15 cellular contexts compared by ENCODE assay signal in the genomic region with DNA sequence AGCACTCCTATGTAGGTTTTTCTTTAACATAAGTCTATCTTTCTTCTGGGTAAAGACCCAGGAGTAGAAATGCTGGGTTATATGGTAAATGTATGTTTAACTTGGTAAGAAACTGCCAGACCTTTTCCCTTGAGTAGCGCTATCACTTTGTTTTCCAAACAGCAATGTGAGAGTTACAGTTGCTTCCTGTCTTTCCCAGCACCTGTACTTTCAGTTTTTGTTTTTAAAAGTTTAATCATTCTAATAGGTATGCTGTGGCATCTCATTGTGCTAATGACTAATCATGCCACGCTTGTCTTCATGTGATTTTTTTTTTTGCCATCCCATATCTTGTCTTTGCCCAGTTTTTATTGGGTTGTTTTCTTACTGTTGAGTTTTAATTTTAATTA. TPM values are rescaled to one million over a fixed set of nuclear protein-coding genes. Genes with fewer than 3 reads are reported as not detected.
DNase-seq lines count a peak whose midpoint lies in the region; ATAC-seq and TF ChIP-seq lines count a peak whose summit lies in the region.
"Had no signal": no experiment of that assay in that cellular context is flagged by ENCODE, and none has a peak within 500 bp of the region (broad histone marks: within the 10 kb centered on the region; RNA-seq: fewer than 3 reads in every experiment).

No MANE protein-coding gene starts in this region.

- intact Hi-C loops in spleen (cut with DNase I; ENCODE audit: low total_unique reads): no loop called here

- H3K36me3 Mint-ChIP-seq in activated CD4-positive, alpha-beta T cell treated with anti-CD3 and anti-CD28 coated beads, Interleukin-2, amount 10 ng/mL, durations not matched to agents 7 days and 5 days (ENCODE audit: low read depth): peaks cover 58% of the 10 kb centered on the region
- H3K36me3 Mint-ChIP-seq in T-cell: peaks cover 37% of the 10 kb centered on the region
- H3K36me3 Mint-ChIP-seq in central memory CD8-positive, alpha-beta T cell (ENCODE audit: insufficient read depth): peaks cover 69% of the 10 kb centered on the region

- H3K4me1 Mint-ChIP-seq in activated CD4-positive, alpha-beta T cell treated with anti-CD3 and anti-CD28 coated beads, Interleukin-2, amount 10 ng/mL, durations not matched to agents 7 days and 5 days: peaks cover 36% of the 10 kb centered on the region
- peaks cover 0 to 28% (median 13%) of the 10 kb centered on the region in 3 donors for H3K4me1 Mint-ChIP-seq in T-cell
- peaks cover 25% of the 10 kb centered on the region for H3K4me1 Mint-ChIP-seq in central memory CD8-positive, alpha-beta T cell

- CTCF ChIA-PET in activated CD4-positive, alpha-beta T cell treated with anti-CD3 and anti-CD28 coated beads, Interleukin-2, amount 10 ng/mL, durations not matched to agents 7 days and 5 days (lab: Charles Lee): interaction anchor here (0.8 to 1.9 kb wide), 4 partner anchors 12 to 123 kb away, joined by 3 to 6 read pairs (median 4); no protein-coding TSS in a partner anchor
- CTCF ChIA-PET in T-cell (lab: Charles Lee): interaction anchor here in 1 of 2 donors (0.5 kb wide), 1 partner anchor 8 kb away, joined by 5 read pairs; no protein-coding TSS in a partner anchor

- 69 to 84% (median 73%) methylated on average over 2 of the region's 2 CpGs for WGBS in spleen, 5 donors

- DNase-seq in activated CD4-positive, alpha-beta T cell treated with anti-CD3 and anti-CD28 coated beads, Interleukin-2, amount 10 ng/mL, durations not matched to agents 7 days and 5 days: no peak
- DNase-seq in activated CD4-positive, alpha-beta T cell treated with anti-CD3 and anti-CD28 coated beads, Interleukin-2, amount 50 U/mL, for 4 hours: no peak
- no peak for DNase-seq in T-cell
- no peak for DNase-seq in central memory CD8-positive, alpha-beta T cell (ENCODE audit: low spot score in 2 of 2)
- DNase-seq in spleen: no peak
- no peak for DNase-seq in activated effector memory CD4-positive, alpha-beta T cell treated with anti-CD3 and anti-CD28 coated beads, Interleukin-2, amount 50 U/mL, for 16 hours
- DNase-seq in NCI-H2171 treated with DMSO at 0.1 percent for 48 hours (lab: John Stamatoyannopoulos, UW): no peak
- DNase-seq: Caco-2, Kasumi-1, NCI-H510A, testis had no signal

- no peaks in the 10 kb centered on the region for H3K9me3 Mint-ChIP-seq in activated CD4-positive, alpha-beta T cell treated with anti-CD3 and anti-CD28 coated beads, Interleukin-2, amount 10 ng/mL, durations not matched to agents 7 days and 5 days
- H3K9me3 Mint-ChIP-seq in T-cell: no peaks in the 10 kb centered on the region
- H3K9me3 Mint-ChIP-seq in central memory CD8-positive, alpha-beta T cell: no peaks in the 10 kb centered on the region

- no peaks in the 10 kb centered on the region for H3K9me3 ChIP-seq in spleen
- H3K9me3 ChIP-seq: Caco-2, prostate gland, testis had no signal

- H3K4me3 Mint-ChIP-seq in activated CD4-positive, alpha-beta T cell treated with anti-CD3 and anti-CD28 coated beads, Interleukin-2, amount 10 ng/mL, durations not matched to agents 7 days and 5 days: no peak overlapping the region
- H3K4me3 Mint-ChIP-seq in T-cell: peak overlapping the region; percentile 40 to 55 (median 45)
- peak overlapping the region; percentile 49 for H3K4me3 Mint-ChIP-seq in central memory CD8-positive, alpha-beta T cell

- TF ChIP-seq CTCF in spleen (IDR thresholded peaks at IDR 0.05 in 8 of 11, conservative IDR thresholded peaks at IDR 0.05 in 3 of 11): no peak

- POLR2A ChIA-PET in activated CD4-positive, alpha-beta T cell treated with anti-CD3 and anti-CD28 coated beads, Interleukin-2, amount 10 ng/mL, durations not matched to agents 7 days and 5 days (lab: Charles Lee): interaction anchor here (0.7 kb wide), 1 partner anchor 339 kb away, joined by 3 read pairs; no protein-coding TSS in a partner anchor
- POLR2A ChIA-PET in T-cell (lab: Charles Lee): no interaction called here

- H3K36me3 ChIP-seq in spleen: peaks cover 4 to 100% (median 83%) of the 10 kb centered on the region in 6 donors
- H3K36me3 ChIP-seq: prostate gland had no signal

- peak in 3 of 4 experiments; percentile 54 to 64 (median 59) for ATAC-seq in T-cell (replicated peaks in 1 of 4)
- peak; percentile 46 for ATAC-seq in central memory CD8-positive, alpha-beta T cell (replicated peaks; ENCODE audit: extremely low read depth, poor library complexity, severe bottlenecking)
- no peak for ATAC-seq in HG02981 (IDR thresholded peaks at IDR 0.05; ENCODE audit: unreplicated experiment)

- peak overlapping the region in 7 of 8 donors; percentile 9 to 72 (median 53) for H3K27ac ChIP-seq in spleen
- H3K27ac ChIP-seq: hepatocyte, HL-60, prostate gland, testis had no signal

- no peaks in the 10 kb centered on the region for H3K27me3 ChIP-seq in spleen (replicated peaks in 1 of 7)
- H3K27me3 ChIP-seq: hepatocyte, testis had no signal

- no peaks in the 10 kb centered on the region for H3K27me3 Mint-ChIP-seq in activated CD4-positive, alpha-beta T cell treated with anti-CD3 and anti-CD28 coated beads, Interleukin-2, amount 10 ng/mL, durations not matched to agents 7 days and 5 days
- no peaks in the 10 kb centered on the region for H3K27me3 Mint-ChIP-seq in T-cell
- H3K27me3 Mint-ChIP-seq in central memory CD8-positive, alpha-beta T cell: no peaks in the 10 kb centered on the region

- peak overlapping the region; percentile 58 for H3K27ac Mint-ChIP-seq in activated CD4-positive, alpha-beta T cell treated with anti-CD3 and anti-CD28 coated beads, Interleukin-2, amount 10 ng/mL, durations not matched to agents 7 days and 5 days
- H3K27ac Mint-ChIP-seq in T-cell: peak overlapping the region; percentile 74 to 86
- H3K27ac Mint-ChIP-seq in central memory CD8-positive, alpha-beta T cell (ENCODE audit: low read depth): peak overlapping the region; percentile 82

- H3K4me3 ChIP-seq in spleen: no peak overlapping the region
- H3K4me3 ChIP-seq: hepatocyte, prostate gland, testis had no signal

- TF ChIP-seq POLR2A in spleen (IDR thresholded peaks at IDR 0.05): no peak

- peaks cover 2 to 34% (median 22%) of the 10 kb centered on the region in 6 donors for H3K4me1 ChIP-seq in spleen
- H3K4me1 ChIP-seq: Caco-2, testis had no signal

RNA-seq across cellular contexts. Expression of gene GIT2, which starts 28.1 kb away (rescaled TPM):
- 100 to 1,000 TPM; 101 to 107 TPM for total RNA-seq in activated CD4-positive, alpha-beta T cell treated with anti-CD3 and anti-CD28 coated beads, Interleukin-2, amount 10 ng/mL, durations not matched to agents 7 days and 5 days
- total RNA-seq in T-cell: 100 to 1,000 TPM in 4 of 5 donors, 10 to 100 TPM in 1; 96.7 to 132 (median 108) TPM
- 100 to 1,000 TPM; 101 to 169 (median 129) TPM for total RNA-seq in spleen
- polyA plus RNA-seq in spleen: 10 to 100 TPM; 26.5 to 35.5 (median 32.0) TPM

RNA-seq across cellular contexts. Expression of gene ANKRD13A, which starts 31.2 kb away (rescaled TPM):
- total RNA-seq in activated CD4-positive, alpha-beta T cell treated with anti-CD3 and anti-CD28 coated beads, Interleukin-2, amount 10 ng/mL, durations not matched to agents 7 days and 5 days: 10 to 100 TPM; 82.5 to 88.2 TPM
- total RNA-seq in T-cell (10 to 100 TPM; 63.8 to 87.0 (median 76.8) TPM), spleen (100 to 1,000 TPM in 4 of 7 donors, 10 to 100 TPM in 3; 88.0 to 134 (median 110) TPM)
- 10 to 100 TPM; 32.9 to 46.8 (median 46.6) TPM for polyA plus RNA-seq in spleen
